8 cellular contexts compared by ENCODE assay signal in the genomic region with DNA sequence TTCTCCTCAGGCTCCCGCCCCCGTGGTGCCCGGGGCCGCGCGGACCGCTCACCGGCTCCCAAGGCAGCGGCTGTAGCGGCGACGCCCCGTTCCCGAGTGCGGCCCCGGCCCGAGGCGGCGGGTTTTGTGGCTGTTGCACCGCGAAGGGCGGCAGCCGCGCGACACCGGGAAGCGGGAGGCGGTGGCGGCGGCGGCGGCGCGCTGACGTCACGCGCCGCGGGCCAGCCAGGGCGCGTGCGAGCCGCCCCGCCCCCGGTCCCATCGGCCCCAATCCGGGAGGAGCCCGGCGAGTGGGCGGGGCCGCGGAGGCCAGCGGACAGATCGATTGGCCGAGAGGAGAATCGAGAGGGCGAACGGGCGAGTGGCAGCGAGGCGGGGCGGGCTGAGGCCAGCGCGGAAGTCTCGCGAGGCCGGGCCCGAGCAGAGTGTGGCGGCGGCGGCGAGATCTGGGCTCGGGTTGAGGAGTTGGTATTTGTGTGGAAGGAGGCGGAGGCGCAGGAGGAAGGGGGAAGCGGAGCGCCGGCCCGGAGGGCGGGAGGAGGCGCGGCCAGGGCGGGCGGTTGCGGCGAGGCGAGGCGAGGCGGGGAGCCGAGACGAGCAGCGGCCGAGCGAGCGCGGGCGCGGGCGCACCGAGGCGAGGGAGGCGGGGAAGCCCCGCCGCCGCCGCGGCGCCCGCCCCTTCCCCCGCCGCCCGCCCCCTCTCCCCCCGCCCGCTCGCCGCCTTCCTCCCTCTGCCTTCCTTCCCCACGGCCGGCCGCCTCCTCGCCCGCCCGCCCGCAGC. TPM values are rescaled to one million over a fixed set of nuclear protein-coding genes. Genes with fewer than 3 reads are reported as not detected.
DNase-seq lines count a peak whose midpoint lies in the region; ATAC-seq and TF ChIP-seq lines count a peak whose summit lies in the region.

A gene (plus strand): TSS at position 726 of the 781 bp plus-strand sequence. CDS start 101 bp downstream, outside the sequence.

- H2AK5ac ChIP-seq in neuronal stem cell (ENCODE audit: low read depth, low read length): peak within 1 kb of the TSS; percentile 99

- peak within 1 kb of the TSS; percentile 43 for H4K8ac ChIP-seq in neuronal stem cell (ENCODE audit: low read depth, low read length)

- peak within 1 kb of the TSS; percentile 96 for H2BK120ac ChIP-seq in neuronal stem cell (ENCODE audit: low read depth, low read length)

- TF ChIP-seq CTCF in HFF-Myc (IDR thresholded peaks at IDR 0.05; ENCODE audit: low read depth, low read length, missing control alignments): no peak
- TF ChIP-seq CTCF in foreskin keratinocyte (conservative IDR thresholded peaks at IDR 0.05): no peak

- H3K4me2 ChIP-seq in neuronal stem cell (ENCODE audit: insufficient read depth, low read length, poor library complexity, severe bottlenecking): peak within 1 kb of the TSS; percentile 73

- WGBS in neuronal stem cell (ENCODE audit: extremely low coverage in 2 of 2, insufficient read length in 2 of 2, insufficient replicate concordance in 1 of 2), 2 donors: no CpG with 5 or more reads among the region's 123 CpGs

- H3K79me1 ChIP-seq in neuronal stem cell (ENCODE audit: low read depth, low read length): peaks cover 10% of the 10 kb centered on the region

- H3K4me1 ChIP-seq in SJSA1 (replicated peaks) (peaks cover 12% of the 10 kb centered on the region), foreskin keratinocyte (peaks cover 18% of the 10 kb centered on the region), neuronal stem cell (ENCODE audit: control insufficient read depth in 2 of 2, insufficient read depth in 1 of 2, low read depth in 1 of 2, low read length in 2 of 2) (peaks cover 1 to 12% of the 10 kb centered on the region in 2 donors), subcutaneous abdominal adipose tissue (ENCODE audit: control insufficient read depth in 5 of 5, insufficient read depth in 5 of 5, low read length in 5 of 5) (peaks cover 0 to 46% (median 38%) of the 10 kb centered on the region in 5 donors)

- H2AFZ ChIP-seq in neuronal stem cell (ENCODE audit: low read length): peak within 1 kb of the TSS; percentile 87

- H2BK15ac ChIP-seq in neuronal stem cell (ENCODE audit: low read length): peak within 1 kb of the TSS; percentile 94

- peak; percentile 79 for DNase-seq in GM04503 (ENCODE audit: low read depth)
- DNase-seq in HFF-Myc (ENCODE audit: extremely low read depth, low read depth): peak; percentile 86
- DNase-seq in MV-4-11 (lab: John Stamatoyannopoulos, UW): peak; percentile 96
- peak; percentile 94 to 98 for DNase-seq in SJSA1 (ENCODE audit: low read depth in 1 of 2, low spot score in 2 of 2)
- DNase-seq in activated naive CD4-positive, alpha-beta T cell (lab: John Stamatoyannopoulos, UW): peak; percentile 93 to 99 (median 97)
- DNase-seq in foreskin keratinocyte: peak; percentile 87 to 93
- peak; percentile 98 for DNase-seq in neuronal stem cell (ENCODE audit: low spot score)

- peak within 1 kb of the TSS; percentile 100 for H3K18ac ChIP-seq in neuronal stem cell (ENCODE audit: low read length)

- H3K36me3 ChIP-seq in SJSA1 (peaks cover 53% of the 10 kb centered on the region), neuronal stem cell (replicated peaks in 1 of 2; ENCODE audit: control insufficient read depth in 2 of 2, insufficient read depth in 2 of 2, low read length in 2 of 2) (peaks cover 2 to 47% of the 10 kb centered on the region in 2 donors), subcutaneous abdominal adipose tissue (ENCODE audit: control insufficient read depth in 5 of 5, insufficient read depth in 5 of 5, low read length in 5 of 5) (no peaks in the 10 kb centered on the region)

- peak within 1 kb of the TSS; percentile 99 for H3K9ac ChIP-seq in neuronal stem cell (ENCODE audit: low read depth, low read length, poor library complexity)
- peak within 1 kb of the TSS; percentile 88 to 96 (median 94) for H3K9ac ChIP-seq in subcutaneous abdominal adipose tissue (ENCODE audit: low read length in 5 of 5)

- H3K9me3 ChIP-seq in SJSA1 (replicated peaks) (0 out of 2 replicates have a peak, but pooled peaks cover 7% of the 10 kb centered on the region), neuronal stem cell (replicated peaks in 1 of 2; ENCODE audit: control insufficient read depth in 2 of 2, insufficient read depth in 1 of 2, low read depth in 1 of 2, low read length in 2 of 2) (no peaks in the 10 kb centered on the region), subcutaneous abdominal adipose tissue (ENCODE audit: control insufficient read depth in 5 of 5, low read length in 5 of 5) (no peaks in the 10 kb centered on the region)

- peak within 1 kb of the TSS; percentile 19 for H4K91ac ChIP-seq in neuronal stem cell (ENCODE audit: low read depth, low read length, poor library complexity)

- H3K4me3 ChIP-seq in HFF-Myc (replicated peaks; ENCODE audit: low read depth, low read length): peak within 1 kb of the TSS; percentile 84
- peak within 1 kb of the TSS; percentile 98 for H3K4me3 ChIP-seq in SJSA1
- peak within 1 kb of the TSS; percentile 99 to 100 for H3K4me3 ChIP-seq in neuronal stem cell (ENCODE audit: low read length in 2 of 2)
- H3K4me3 ChIP-seq in subcutaneous abdominal adipose tissue (ENCODE audit: low read depth in 1 of 5, low read length in 5 of 5): peak within 1 kb of the TSS; percentile 13 to 99 (median 88)

- H3K27ac ChIP-seq in SJSA1: peak within 1 kb of the TSS; percentile 97
- H3K27ac ChIP-seq in foreskin keratinocyte: peak within 1 kb of the TSS; percentile 90
- peak within 1 kb of the TSS; percentile 99 for H3K27ac ChIP-seq in neuronal stem cell (replicated peaks; ENCODE audit: low read length)
- H3K27ac ChIP-seq in subcutaneous abdominal adipose tissue (ENCODE audit: low read depth, low read length): peak within 1 kb of the TSS; percentile 90

- peak within 1 kb of the TSS; percentile 37 for H3K4ac ChIP-seq in neuronal stem cell (ENCODE audit: low read length)

- H3K27me3 ChIP-seq in SJSA1 (replicated peaks): no peaks in the 10 kb centered on the region
- H3K27me3 ChIP-seq in foreskin keratinocyte: no peaks in the 10 kb centered on the region
- H3K27me3 ChIP-seq in neuronal stem cell (ENCODE audit: control insufficient read depth in 3 of 3, insufficient read depth in 3 of 3, low read depth in 1 of 3, low read length in 3 of 3): no peaks in the 10 kb centered on the region
- no peaks in the 10 kb centered on the region for H3K27me3 ChIP-seq in subcutaneous abdominal adipose tissue (ENCODE audit: control insufficient read depth in 5 of 5, insufficient read depth in 4 of 5, low read length in 5 of 5)

- no peak within 1 kb of the TSS for H2BK12ac ChIP-seq in neuronal stem cell (ENCODE audit: low read length)

- H3K14ac ChIP-seq in neuronal stem cell (ENCODE audit: low read length): peak within 1 kb of the TSS; percentile 71

- H2BK5ac ChIP-seq in neuronal stem cell (ENCODE audit: low read length): peak within 1 kb of the TSS; percentile 96

- peak within 1 kb of the TSS; percentile 96 for H3K23ac ChIP-seq in neuronal stem cell (ENCODE audit: low read depth, low read length, poor library complexity)

- ATAC-seq in foreskin keratinocyte: peak; percentile 90

RNA-seq across cellular contexts. Expression of the gene that starts here (rescaled TPM):
- 41.1 and 49.0 TPM in 2 replicates for total RNA-seq in SJSA1 (2014; rRNA removed; shearing (Covaris generic))
- 51.8 and 52.9 TPM in 2 replicates for total RNA-seq in foreskin keratinocyte
- 38.3 and 49.4 TPM in 2 replicates for polyA plus RNA-seq in foreskin keratinocyte
- polyA plus RNA-seq in neuronal stem cell (2013, experiment 1 of 2): 115 TPM
- polyA plus RNA-seq in neuronal stem cell (2013, experiment 2 of 2): 129 TPM

Comparison
In these comparisons a context has a peak if more than half of its experiments do, and no peak if none do; other contexts are left out.
1. Peak in every context shown above with its lines: DNase-seq, ATAC-seq, H3K4me3 ChIP-seq and H3K27ac ChIP-seq.